ENCODE assay signal across 17 cellular contexts in genomic region chr9:37534901-37535300, GRCh38. TPM values are rescaled to one million over a fixed set of nuclear protein-coding genes. Genes with fewer than 3 reads are reported as not detected.
A peak's percentile ranks its signal among the peaks of the same experiment; 100 is the strongest.
DNase-seq lines count a peak whose midpoint lies in the region; ATAC-seq and TF ChIP-seq lines count a peak whose summit lies in the region.
"Had no signal": no experiment of that assay in that cellular context is flagged by ENCODE, and none has a peak within 500 bp of the region (broad histone marks: within the 10 kb centered on the region; RNA-seq: fewer than 3 reads in every experiment).

No MANE protein-coding gene starts in this region.

- 88 to 90% methylated on average over 5 to 10 of the region's 10 CpGs for WGBS in endodermal cell (ENCODE audit: insufficient coverage in 1 of 2, insufficient read length in 1 of 2), 2 experiments

- H3K27ac ChIP-seq in GM23338 (ENCODE audit: low read depth) (peak overlapping the region; percentile 74), endodermal cell (ENCODE audit: low read depth, low read length) (no peak overlapping the region)

- no peak overlapping the region for H3K9ac ChIP-seq in endodermal cell (ENCODE audit: extremely low read depth, low read length, poor library complexity, severe bottlenecking)

- no peak overlapping the region for H2AFZ ChIP-seq in GM23338

- no peaks in the 10 kb centered on the region for H3K4me1 ChIP-seq in GM23338 (ENCODE audit: insufficient read depth)
- H3K4me1 ChIP-seq in endodermal cell (ENCODE audit: control insufficient read depth, insufficient read depth, low read length), result no peaks in the 10 kb centered on the region

- H3K9me3 ChIP-seq in endodermal cell (ENCODE audit: control insufficient read depth, low read length), result no peaks in the 10 kb centered on the region

- H3F3A ChIP-seq in GM23338 (replicated peaks; ENCODE audit: low read depth), result no peaks in the 10 kb centered on the region

- H3K9me3 Mint-ChIP-seq in GM23338 (no peaks in the 10 kb centered on the region), endodermal cell (no peaks in the 10 kb centered on the region)
- H3K9me3 Mint-ChIP-seq in activated T-helper 17 cell treated with anti-CD3 and anti-CD28 coated beads, Interleukin-2, amount 50 U/mL, for 72 hours, result no peaks in the 10 kb centered on the region
- H3K9me3 Mint-ChIP-seq in stimulated activated memory B cell treated with anti-CD40 and anti-IgM and Interleukin-4, amounts not matched to agents 10 μg/mL and 1 μg/mL and 100 μg/mL, for 72 hours, result no peaks in the 10 kb centered on the region
- H3K9me3 Mint-ChIP-seq: CD4-positive, alpha-beta memory T cell had no signal

- H3K27ac Mint-ChIP-seq in GM23338 (peak overlapping the region; percentile 53; the same call in 1 of the 2 replicates), endodermal cell (peak overlapping the region; percentile 72)
- H3K27ac Mint-ChIP-seq in activated T-helper 17 cell treated with anti-CD3 and anti-CD28 coated beads, Interleukin-2, amount 50 U/mL, for 72 hours, result peak overlapping the region; percentile 15
- H3K27ac Mint-ChIP-seq in stimulated activated memory B cell treated with anti-CD40 and anti-IgM and Interleukin-4, amounts not matched to agents 10 μg/mL and 1 μg/mL and 100 μg/mL, for 72 hours, result peak overlapping the region; percentile 95

- H3K27me3 Mint-ChIP-seq in GM23338 (ENCODE audit: insufficient read depth, low read depth, poor library complexity) (no peaks in the 10 kb centered on the region), endodermal cell (ENCODE audit: insufficient read depth) (no peaks in the 10 kb centered on the region)
- H3K27me3 Mint-ChIP-seq in activated T-helper 17 cell treated with anti-CD3 and anti-CD28 coated beads, Interleukin-2, amount 50 U/mL, for 72 hours, result no peaks in the 10 kb centered on the region
- no peaks in the 10 kb centered on the region for H3K27me3 Mint-ChIP-seq in stimulated activated memory B cell treated with anti-CD40 and anti-IgM and Interleukin-4, amounts not matched to agents 10 μg/mL and 1 μg/mL and 100 μg/mL, for 72 hours
- H3K27me3 Mint-ChIP-seq: CD4-positive, alpha-beta memory T cell had no signal

- H3K36me3 ChIP-seq in GM23338 (ENCODE audit: insufficient read depth) (peaks cover 5% of the 10 kb centered on the region; the same call in 1 of the 2 replicates), endodermal cell (ENCODE audit: control insufficient read depth, insufficient read depth, low read length) (peaks cover 51% of the 10 kb centered on the region)

- CTCF ChIA-PET in HEK293T (lab: Yijun Ruan, JAX), result no interaction called here

- no peaks in the 10 kb centered on the region for H3K9me2 ChIP-seq in GM23338 (ENCODE audit: insufficient read depth)

- H3K4me2 ChIP-seq in GM23338, result no peak overlapping the region

- no peak for DNase-seq in GM23338 (ENCODE audit: low spot score)
- DNase-seq in endodermal cell, result no peak
- no peak for DNase-seq in amygdala (lab: John Stamatoyannopoulos, UW)
- DNase-seq in HEK293T (ENCODE audit: extremely low spot score), result no peak
- DNase-seq in stimulated activated CD4-positive, alpha-beta T cell treated with anti-CD3 and anti-CD28 coated beads, Interleukin-15, amount 100 ng/mL, for 24 hours, result no peak
- DNase-seq: CD4-positive, alpha-beta memory T cell; DMS79 treated with DMSO at 0.1 percent for 48 hours; H7; MM.1S; NCI-H1092; NCI-H1436 treated with DMSO at 0.1 percent for 48 hours; NCI-H2029; NCI-H526 had no signal

- no peaks in the 10 kb centered on the region for H3K27me3 ChIP-seq in GM23338 (ENCODE audit: insufficient read depth)
- no peaks in the 10 kb centered on the region for H3K27me3 ChIP-seq in endodermal cell (ENCODE audit: control insufficient read depth, insufficient read depth, low read length, poor library complexity, severe bottlenecking)

- TF ChIP-seq CTCF in GM23338 (conservative IDR thresholded peaks at IDR 0.05; ENCODE audit: low read depth in 2 of 2) (no peak), endodermal cell (conservative IDR thresholded peaks at IDR 0.05) (no peak)

- peaks cover 24% of the 10 kb centered on the region; the same call in 2 of the 3 replicates for H3K36me3 Mint-ChIP-seq in GM23338 (ENCODE audit: low read depth)
- no peaks in the 10 kb centered on the region for H3K36me3 Mint-ChIP-seq in activated T-helper 17 cell treated with anti-CD3 and anti-CD28 coated beads, Interleukin-2, amount 50 U/mL, for 72 hours (ENCODE audit: low read depth)
- peaks cover 61% of the 10 kb centered on the region for H3K36me3 Mint-ChIP-seq in endodermal cell (ENCODE audit: low read depth)
- peaks cover 38% of the 10 kb centered on the region for H3K36me3 Mint-ChIP-seq in stimulated activated memory B cell treated with anti-CD40 and anti-IgM and Interleukin-4, amounts not matched to agents 10 μg/mL and 1 μg/mL and 100 μg/mL, for 72 hours

- H3K4me1 Mint-ChIP-seq in GM23338 (no peaks in the 10 kb centered on the region), endodermal cell (peaks cover 8% of the 10 kb centered on the region)
- H3K4me1 Mint-ChIP-seq in activated T-helper 17 cell treated with anti-CD3 and anti-CD28 coated beads, Interleukin-2, amount 50 U/mL, for 72 hours, result peaks cover 10% of the 10 kb centered on the region
- peaks cover 31% of the 10 kb centered on the region for H3K4me1 Mint-ChIP-seq in stimulated activated memory B cell treated with anti-CD40 and anti-IgM and Interleukin-4, amounts not matched to agents 10 μg/mL and 1 μg/mL and 100 μg/mL, for 72 hours

- H3K4me3 ChIP-seq in GM23338 (no peak overlapping the region), endodermal cell (ENCODE audit: low read length) (no peak overlapping the region)

- H4K20me1 ChIP-seq in GM23338 (replicated peaks; ENCODE audit: insufficient read depth), result no peaks in the 10 kb centered on the region; the same call in 1 of the 2 replicates

- H3K79me2 ChIP-seq in GM23338 (replicated peaks; ENCODE audit: insufficient read depth), result no peaks in the 10 kb centered on the region

- ATAC-seq in GM23338, result peak; percentile 25; the same call in 2 of the 3 replicates
- ATAC-seq in activated T-helper 17 cell treated with anti-CD3 and anti-CD28 coated beads, Interleukin-2, amount 50 U/mL, for 72 hours (replicated peaks), result no peak
- ATAC-seq in stimulated activated memory B cell treated with anti-CD40 and anti-IgM and Interleukin-4, amounts not matched to agents 10 μg/mL and 1 μg/mL and 100 μg/mL, for 72 hours, result no peak
- no peak for ATAC-seq in GM21390 (IDR thresholded peaks at IDR 0.05; ENCODE audit: unreplicated experiment)
- ATAC-seq: Right ventricle myocardium inferior had no signal

- POLR2A ChIA-PET in HEK293T (lab: Yijun Ruan, JAX), result no interaction called here

- H3K4me3 Mint-ChIP-seq in GM23338 (no peak overlapping the region), endodermal cell (no peak overlapping the region)
- no peak overlapping the region for H3K4me3 Mint-ChIP-seq in activated T-helper 17 cell treated with anti-CD3 and anti-CD28 coated beads, Interleukin-2, amount 50 U/mL, for 72 hours
- H3K4me3 Mint-ChIP-seq in stimulated activated memory B cell treated with anti-CD40 and anti-IgM and Interleukin-4, amounts not matched to agents 10 μg/mL and 1 μg/mL and 100 μg/mL, for 72 hours, result no peak overlapping the region
- H3K4me3 Mint-ChIP-seq: CD4-positive, alpha-beta memory T cell had no signal

TF ChIP-seq in GM23338, 12 proteins besides CTCF, POLR2A, EP300 and RAD21 (continues in another document):
- TF ChIP-seq JUNB (IDR thresholded peaks at IDR 0.05; ENCODE audit: unreplicated experiment), result no peak
- TF ChIP-seq ZNF331 (CRISPR knock-in tag; IDR thresholded peaks at IDR 0.05; ENCODE audit: low read depth), result no peak

TF ChIP-seq in HEK293T, 16 proteins besides CTCF, POLR2A, EP300 and RAD21:
- TF ChIP-seq CTBP1 (IDR thresholded peaks at IDR 0.05; ENCODE audit: borderline replicate concordance), result no peak
- TF ChIP-seq TARDBP (IDR thresholded peaks at IDR 0.05), result no peak
- TF ChIP-seq NFRKB (IDR thresholded peaks at IDR 0.05), result no peak
- no peak for TF ChIP-seq ELF4 (IDR thresholded peaks at IDR 0.05)
- TF ChIP-seq FOXM1 (IDR thresholded peaks at IDR 0.05; ENCODE audit: borderline replicate concordance), result no peak
- no peak for TF ChIP-seq BHLHE40 (IDR thresholded peaks at IDR 0.05; ENCODE audit: borderline replicate concordance)
- TF ChIP-seq ZNF384 (IDR thresholded peaks at IDR 0.05), result no peak
- TF ChIP-seq ARNT (IDR thresholded peaks at IDR 0.05), result no peak
- TF ChIP-seq L3MBTL2 (conservative IDR thresholded peaks at IDR 0.05), result no peak
- TF ChIP-seq SP1 (IDR thresholded peaks at IDR 0.05), result no peak

RNA-seq across cellular contexts. Expression of gene FBXO10, which starts 41.3 kb away (rescaled TPM):
- total RNA-seq in GM23338 (2014; rRNA removed; shearing (Covaris generic)), result 11.5 and 13.4 TPM in 2 replicates
- 3.4 TPM in 2 replicates for polyA plus RNA-seq in GM23338 (2016; fragmentation: Nextera tagmentation; extraction: Ambion mirVana)
- 1 to 10 TPM; 3.6 to 4.8 TPM for total RNA-seq in activated T-helper 17 cell treated with anti-CD3 and anti-CD28 coated beads, Interleukin-2, amount 50 U/mL, for 72 hours
- 10 to 100 TPM; 19.5 to 26.6 TPM for total RNA-seq in endodermal cell
- 22.5 TPM for polyA plus RNA-seq in endodermal cell (2013, experiment 1 of 2)
- polyA plus RNA-seq in endodermal cell (2013, experiment 2 of 2), result 21.2 TPM

RNA-seq across cellular contexts. Expression of gene POLR1E, which starts 49.2 kb away (rescaled TPM):
- 36.0 and 45.5 TPM in 2 replicates for total RNA-seq in GM23338 (2014; rRNA removed; shearing (Covaris generic))
- 15.4 and 19.2 TPM in 2 replicates for polyA plus RNA-seq in GM23338 (2016; fragmentation: Nextera tagmentation; extraction: Ambion mirVana)
- 10 to 100 TPM; 57.3 to 65.1 TPM for total RNA-seq in activated T-helper 17 cell treated with anti-CD3 and anti-CD28 coated beads, Interleukin-2, amount 50 U/mL, for 72 hours
- 10 to 100 TPM; 23.5 to 25.2 TPM for total RNA-seq in endodermal cell
- 22.3 TPM for polyA plus RNA-seq in endodermal cell (2013, experiment 1 of 2)
- polyA plus RNA-seq in endodermal cell (2013, experiment 2 of 2), result 21.5 TPM

RNA-seq across cellular contexts. Expression of gene TOMM5, which starts 57.5 kb away (rescaled TPM):
- total RNA-seq in GM23338 (2014; rRNA removed; shearing (Covaris generic)), result 142 and 158 TPM in 2 replicates
- polyA plus RNA-seq in GM23338 (2016; fragmentation: Nextera tagmentation; extraction: Ambion mirVana), result 529 and 593 TPM in 2 replicates
- 100 to 1,000 TPM in 1 of 2 donors, 10 to 100 TPM in 1; 77.7 to 158 TPM for total RNA-seq in activated T-helper 17 cell treated with anti-CD3 and anti-CD28 coated beads, Interleukin-2, amount 50 U/mL, for 72 hours
- 100 to 1,000 TPM; 110 to 115 TPM for total RNA-seq in endodermal cell
- polyA plus RNA-seq in endodermal cell (2013, experiment 1 of 2), result 162 TPM
- polyA plus RNA-seq in endodermal cell (2013, experiment 2 of 2), result 152 TPM

Comparison
In these comparisons a context has a peak if more than half of its experiments do, and no peak if none do; other contexts are left out.
1. H3K27ac Mint-ChIP-seq: peak in every context shown above with its lines; median percentile 95 in stimulated activated memory B cell treated with anti-CD40 and anti-IgM and Interleukin-4, amounts not matched to agents 10 μg/mL and 1 μg/mL and 100 μg/mL, for 72 hours; 72 in endodermal cell; 53 in GM23338; 15 in activated T-helper 17 cell treated with anti-CD3 and anti-CD28 coated beads, Interleukin-2, amount 50 U/mL, for 72 hours.